In genomic region chr11:87020764-87021365, GRCh38 we compare ENCODE assay signal across 24 cellular contexts. TPM values are rescaled to one million over a fixed set of nuclear protein-coding genes. Genes with fewer than 3 reads are reported as not detected.
DNase-seq lines count a peak whose midpoint lies in the region; ATAC-seq and TF ChIP-seq lines count a peak whose summit lies in the region.
"Had no signal": no experiment of that assay in that cellular context is flagged by ENCODE, and none has a peak within 500 bp of the region (broad histone marks: within the 10 kb centered on the region; RNA-seq: fewer than 3 reads in every experiment).

No MANE protein-coding gene starts in this region.

- H3K4me3 Mint-ChIP-seq in osteocyte (ENCODE audit: unreplicated experiment): no peak overlapping the region
- H3K4me3 Mint-ChIP-seq: CD4-positive, alpha-beta T cell had no signal

- CTCF ChIA-PET in A673 (lab: Charles Lee): no interaction called here

- H3K9ac ChIP-seq in smooth muscle cell (ENCODE audit: low read depth): no peak overlapping the region
- H3K9ac ChIP-seq: BLaER1 had no signal

- in situ Hi-C loops in gastrocnemius medialis (cut with MboI; ENCODE audit: low sequenced_read_pairs in 4 of 4): no loop called here

- H3K4me1 ChIP-seq in gastrocnemius medialis: no peaks in the 10 kb centered on the region
- H3K4me1 ChIP-seq in A673 (ENCODE audit: insufficient read depth, low read length, poor library complexity, severe bottlenecking): peaks cover 13% of the 10 kb centered on the region
- H3K4me1 ChIP-seq in smooth muscle cell (ENCODE audit: low read depth): peaks cover 9% of the 10 kb centered on the region
- H3K4me1 ChIP-seq: Peyer's patch had no signal

- 94% methylated on average over 3 of the region's 3 CpGs for WGBS in smooth muscle cell (ENCODE audit: low lambda C conversion rate)

- H3K27ac ChIP-seq in gastrocnemius medialis: no peak overlapping the region
- no peak overlapping the region for H3K27ac ChIP-seq in A673 (ENCODE audit: low read depth, low read length, poor library complexity, severe bottlenecking)
- H3K27ac ChIP-seq in smooth muscle cell (ENCODE audit: low read depth): no peak overlapping the region
- H3K27ac ChIP-seq: BLaER1, HL-60, Peyer's patch, SJCRH30 had no signal

- no peaks in the 10 kb centered on the region for H4K20me1 ChIP-seq in smooth muscle cell (ENCODE audit: low read depth)
- H4K20me1 ChIP-seq: BLaER1 had no signal

- BruUV-seq in A673 (replicated peaks; lab: Mats Ljungman, UMichigan): no TSS peak

- H3K79me2 ChIP-seq in smooth muscle cell (ENCODE audit: low read depth): no peaks in the 10 kb centered on the region

- H3K27me3 Mint-ChIP-seq in osteocyte (ENCODE audit: unreplicated experiment): no peaks in the 10 kb centered on the region

- H3K9me3 ChIP-seq in gastrocnemius medialis (no peaks in the 10 kb centered on the region), A673 (ENCODE audit: low read depth, low read length, poor library complexity, severe bottlenecking) (no peaks in the 10 kb centered on the region), smooth muscle cell (replicated peaks; ENCODE audit: low read depth) (no peaks in the 10 kb centered on the region)
- H3K9me3 ChIP-seq: BLaER1, Peyer's patch, SJCRH30 had no signal

- H3K27me3 ChIP-seq in gastrocnemius medialis: no peaks in the 10 kb centered on the region
- no peaks in the 10 kb centered on the region for H3K27me3 ChIP-seq in A673 (replicated peaks; ENCODE audit: insufficient read depth, low read depth, low read length, poor library complexity)
- H3K27me3 ChIP-seq in smooth muscle cell (ENCODE audit: low read depth): no peaks in the 10 kb centered on the region
- H3K27me3 ChIP-seq: BLaER1, Peyer's patch, SJCRH30 had no signal

- no peaks in the 10 kb centered on the region for H3K36me3 Mint-ChIP-seq in osteocyte (ENCODE audit: unreplicated experiment)

- H3K9me3 Mint-ChIP-seq in osteocyte (ENCODE audit: unreplicated experiment): peaks cover 6% of the 10 kb centered on the region
- H3K9me3 Mint-ChIP-seq: CD4-positive, alpha-beta T cell had no signal

- H3K4me1 Mint-ChIP-seq in osteocyte (ENCODE audit: unreplicated experiment): peaks cover 23% of the 10 kb centered on the region

- H3F3A ChIP-seq in smooth muscle cell (ENCODE audit: low read depth): no peaks in the 10 kb centered on the region

- intact Hi-C loops in gastrocnemius medialis (cut with DNase I; ENCODE audit: low total_unique reads): no loop called here
- intact Hi-C loops in A673 (cut with micrococcal nuclease; ENCODE audit: unreplicated experiment): no loop called here

- no peak overlapping the region for H2AFZ ChIP-seq in smooth muscle cell (ENCODE audit: low read depth)

- no peak for TF ChIP-seq POLR2A in gastrocnemius medialis (IDR thresholded peaks at IDR 0.05)

- H3K36me3 ChIP-seq in gastrocnemius medialis (no peaks in the 10 kb centered on the region), A673 (ENCODE audit: insufficient read depth, low read length, poor library complexity, severe bottlenecking) (no peaks in the 10 kb centered on the region), smooth muscle cell (ENCODE audit: low read depth) (no peaks in the 10 kb centered on the region)
- H3K36me3 ChIP-seq: BLaER1, Peyer's patch, SJCRH30 had no signal

- ATAC-seq in SK-N-SH treated with all-trans-retinoic acid at 6 μM for 48 hours (peak; percentile 75), gastrocnemius medialis (no peak)

- DNase-seq in dermis blood vessel endothelial cell (peak; percentile 35), fibroblast of peridontal ligament (ENCODE audit: extremely low read depth) (peak; percentile 59), osteocyte (ENCODE audit: extremely low spot score, unreplicated experiment) (no peak), gastrocnemius medialis (no peak), A673 (ENCODE audit: low spot score) (no peak), smooth muscle cell (lab: John Stamatoyannopoulos, UW; ENCODE audit: unreplicated experiment) (no peak)
- DNase-seq: ACHN; CD4-positive, alpha-beta T cell; COR-L47; DMS 273 treated with DMSO at 0.1 percent for 48 hours; DMS79 treated with DMSO at 0.1 percent for 48 hours; KBM-7; NCI-H1105; NCI-H146; NCI-H2081; NCI-H2171; NCI-H345; NCI-H524; NCI-H774; Peyer's patch had no signal

- no peak overlapping the region for H3K4me2 ChIP-seq in smooth muscle cell
- H3K4me2 ChIP-seq: BLaER1 had no signal

- peak overlapping the region; percentile 59 for H3K27ac Mint-ChIP-seq in osteocyte (ENCODE audit: unreplicated experiment)
- H3K27ac Mint-ChIP-seq: CD4-positive, alpha-beta T cell had no signal

- POLR2A ChIA-PET in A673 (lab: Charles Lee; ENCODE audit: low non-redundant PET): no interaction called here

- TF ChIP-seq CTCF in osteocyte (IDR thresholded peaks at IDR 0.05): no peak
- no peak for TF ChIP-seq CTCF in gastrocnemius medialis (IDR thresholded peaks at IDR 0.05 in 4 of 5, conservative IDR thresholded peaks at IDR 0.05 in 1 of 5)
- no peak for TF ChIP-seq CTCF in A673 (conservative IDR thresholded peaks at IDR 0.05; ENCODE audit: low read depth, low read length)
- TF ChIP-seq CTCF in smooth muscle cell (IDR thresholded peaks at IDR 0.05; ENCODE audit: borderline replicate concordance, insufficient read depth, poor library complexity, severe bottlenecking): no peak

- no peak overlapping the region for H3K4me3 ChIP-seq in gastrocnemius medialis
- no peak overlapping the region for H3K4me3 ChIP-seq in A673 (ENCODE audit: low read depth, low read length, poor library complexity, severe bottlenecking)
- H3K4me3 ChIP-seq in smooth muscle cell: no peak overlapping the region
- H3K4me3 ChIP-seq: BLaER1, Peyer's patch, SJCRH30 had no signal

TF ChIP-seq in SK-N-SH treated with all-trans-retinoic acid at 6 μM for 48 hours, 23 proteins besides CTCF, POLR2A, EP300 and RAD21 (continues in another document):
- TF ChIP-seq ZFP3 (CRISPR knock-in tag; IDR thresholded peaks at IDR 0.05) (no peak), CSRNP3 (CRISPR knock-in tag; IDR thresholded peaks at IDR 0.05) (no peak), ZFP30 (CRISPR knock-in tag; IDR thresholded peaks at IDR 0.05) (no peak), ZC3H10 (CRISPR knock-in tag; IDR thresholded peaks at IDR 0.05) (no peak), ARNTL (CRISPR knock-in tag; IDR thresholded peaks at IDR 0.05; ENCODE audit: borderline replicate concordance, low read depth) (no peak), ZNF70 (CRISPR knock-in tag; IDR thresholded peaks at IDR 0.05) (no peak), BACH2 (CRISPR knock-in tag; IDR thresholded peaks at IDR 0.05; ENCODE audit: borderline replicate concordance) (no peak), ZNF565 (CRISPR knock-in tag; conservative IDR thresholded peaks at IDR 0.05; ENCODE audit: low read depth) (no peak), TSHZ2 (CRISPR knock-in tag; IDR thresholded peaks at IDR 0.05) (no peak), RARB (CRISPR knock-in tag; IDR thresholded peaks at IDR 0.05) (no peak), TOX (CRISPR knock-in tag; IDR thresholded peaks at IDR 0.05; ENCODE audit: borderline replicate concordance) (no peak), OSR1 (CRISPR knock-in tag; IDR thresholded peaks at IDR 0.05) (no peak), CSDC2 (CRISPR knock-in tag; IDR thresholded peaks at IDR 0.05) (no peak)

RNA-seq across cellular contexts. Expression of gene TMEM135, which starts 16.9 kb away (rescaled TPM):
- total RNA-seq in dermis blood vessel endothelial cell (28.1 and 37.6 TPM in 2 replicates), osteocyte (24.7 and 28.3 TPM in 2 replicates), gastrocnemius medialis (10 to 100 TPM in 3 of 4 donors, 1 to 10 TPM in 1; 7.9 to 38.7 (median 18.9) TPM), A673 (2021) (70.3 and 86.7 TPM in 2 replicates), smooth muscle cell (21.7 and 32.3 TPM in 2 replicates)
- polyA plus RNA-seq in smooth muscle cell: 12.4 and 12.6 TPM in 2 replicates

Comparison
In these comparisons a context has a peak if more than half of its experiments do, and no peak if none do; other contexts are left out.
1. DNase-seq: peak in dermis blood vessel endothelial cell (single experiment) and fibroblast of peridontal ligament (single experiment); none in osteocyte (single experiment), gastrocnemius medialis (0 of 2), A673 (single experiment) and smooth muscle cell (single experiment).